Comparison of ENCODE assay signal across 11 cellular contexts in the genomic region with DNA sequence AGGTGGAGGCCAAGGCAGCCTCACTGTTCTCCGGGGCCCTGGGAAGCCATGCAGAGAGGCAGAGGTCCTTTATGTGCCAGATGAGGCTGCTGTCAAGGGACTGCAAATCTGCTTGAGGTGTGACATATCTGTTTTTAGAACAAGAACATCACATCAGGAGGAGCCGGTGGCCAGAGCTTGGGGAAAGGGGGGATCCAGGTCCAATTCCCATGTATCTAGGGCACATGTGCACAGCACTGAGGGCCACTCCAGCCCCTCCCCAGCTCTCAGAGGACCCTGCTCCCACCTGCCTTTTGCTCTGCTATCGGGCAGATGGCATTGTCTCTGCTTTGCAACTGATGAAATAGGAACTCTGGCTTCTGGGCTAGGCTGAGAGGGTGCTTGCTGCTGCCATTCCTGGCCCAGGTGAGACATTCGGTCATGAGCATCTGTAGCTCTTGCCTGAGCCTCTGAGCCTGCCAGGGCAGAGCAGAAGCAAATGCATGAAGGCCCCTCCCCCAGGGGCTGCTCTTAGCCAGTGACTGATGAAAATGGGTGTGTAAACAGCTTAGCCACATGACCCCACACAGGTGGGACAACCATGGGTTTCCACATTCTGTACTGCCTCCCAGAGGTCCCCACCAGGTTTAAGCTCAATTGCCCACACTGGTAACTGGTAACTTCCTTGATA. TPM values are rescaled to one million over a fixed set of nuclear protein-coding genes. Genes with fewer than 3 reads are reported as not detected.
DNase-seq lines count a peak whose midpoint lies in the region; ATAC-seq and TF ChIP-seq lines count a peak whose summit lies in the region.
"Not testable (repeated sequence)": the region's sequence is repeated elsewhere in the genome, so short reads cannot be mapped to it uniquely, and the experiment has no call there.
"Had no signal": no experiment of that assay in that cellular context is flagged by ENCODE, and none has a peak within 500 bp of the region (broad histone marks: within the 10 kb centered on the region; RNA-seq: fewer than 3 reads in every experiment).

No MANE protein-coding gene starts in this region.

- H3K4me2 ChIP-seq in DND-41 (ENCODE audit: insufficient read depth, low read length); OCI-LY1 (ENCODE audit: low read length): not testable (repeated sequence)

- not testable (repeated sequence) for H3K27ac ChIP-seq in DND-41 (ENCODE audit: low read length); right lobe of liver
- peak overlapping the region; percentile 64 for H3K27ac ChIP-seq in OCI-LY1 (ENCODE audit: low read depth, low read length, poor library complexity, severe bottlenecking)

- not testable (repeated sequence) for H3K36me3 Mint-ChIP-seq in activated CD8-positive, alpha-beta T cell treated with anti-CD3 and anti-CD28 coated beads for 36 hours (ENCODE audit: low read depth); type B pancreatic cell

- H3K4me1 Mint-ChIP-seq in activated CD8-positive, alpha-beta T cell treated with anti-CD3 and anti-CD28 coated beads for 36 hours (ENCODE audit: low read depth); type B pancreatic cell (ENCODE audit: unreplicated experiment): not testable (repeated sequence)

- H3K27me3 Mint-ChIP-seq in activated CD8-positive, alpha-beta T cell treated with anti-CD3 and anti-CD28 coated beads for 36 hours; type B pancreatic cell: not testable (repeated sequence)

- POLR2A ChIA-PET in activated CD8-positive, alpha-beta T cell treated with anti-CD3 and anti-CD28 coated beads for 36 hours (lab: Charles Lee), result not testable (repeated sequence)

- not testable (repeated sequence) for H3F3A ChIP-seq in OCI-LY1 (ENCODE audit: insufficient read depth, low read length)

- not testable (repeated sequence) for H4K20me1 ChIP-seq in DND-41 (ENCODE audit: insufficient read depth, low read length); OCI-LY1 (ENCODE audit: insufficient read depth, low read length)

- intact Hi-C loops in activated CD8-positive, alpha-beta T cell treated with anti-CD3 and anti-CD28 coated beads for 36 hours (cut with micrococcal nuclease); left cardiac atrium (cut with DNase I); right lobe of liver (cut with DNase I); sciatic nerve (cut with DNase I): not testable (repeated sequence)

- 80% methylated on average over 1 of the region's 4 CpGs for WGBS in right lobe of liver (ENCODE audit: insufficient coverage, low coverage, low lambda C conversion rate, missing lambda C conversion rate)

- not testable (repeated sequence) for H3K36me3 ChIP-seq in DND-41 (ENCODE audit: insufficient read depth, low read length); OCI-LY1 (ENCODE audit: insufficient read depth, low read length); right lobe of liver

- not testable (repeated sequence) for H3K27ac Mint-ChIP-seq in activated CD8-positive, alpha-beta T cell treated with anti-CD3 and anti-CD28 coated beads for 36 hours; type B pancreatic cell

- H3K79me2 ChIP-seq in DND-41 (ENCODE audit: insufficient read depth, low read length); OCI-LY1 (ENCODE audit: insufficient read depth, low read length): not testable (repeated sequence)

- H3K9me3 Mint-ChIP-seq in activated CD8-positive, alpha-beta T cell treated with anti-CD3 and anti-CD28 coated beads for 36 hours; type B pancreatic cell: not testable (repeated sequence)

- H3K9me3 ChIP-seq in DND-41 (ENCODE audit: insufficient read depth, low read length, severe bottlenecking); OCI-LY1 (ENCODE audit: low read length); right lobe of liver: not testable (repeated sequence)

- H3K9ac ChIP-seq in DND-41 (ENCODE audit: low read depth, low read length); OCI-LY1 (ENCODE audit: low read length): not testable (repeated sequence)

- CTCF ChIA-PET in activated CD8-positive, alpha-beta T cell treated with anti-CD3 and anti-CD28 coated beads for 36 hours (lab: Charles Lee), result not testable (repeated sequence)

- TF ChIP-seq CTCF in DND-41 (IDR thresholded peaks at IDR 0.05; ENCODE audit: borderline replicate concordance, extremely low read depth, low read length, poor library complexity, severe bottlenecking); OCI-LY1 (IDR thresholded peaks at IDR 0.05; ENCODE audit: low read length); activated CD8-positive, alpha-beta T cell treated with anti-CD3 and anti-CD28 coated beads for 36 hours (IDR thresholded peaks at IDR 0.05); right lobe of liver (IDR thresholded peaks at IDR 0.05); type B pancreatic cell (conservative IDR thresholded peaks at IDR 0.05): not testable (repeated sequence)

- not testable (repeated sequence) for DNase-seq in DND-41; activated CD8-positive, alpha-beta T cell treated with anti-CD3 and anti-CD28 coated beads for 36 hours; left cardiac atrium
- DNase-seq in right lobe of liver, result peak in 1 of 3 donors; percentile 23
- DNase-seq in sciatic nerve (ENCODE audit: low spot score), result peak; percentile 48
- DNase-seq in type B pancreatic cell (ENCODE audit: extremely low spot score, unreplicated experiment), result peak; percentile 43

- not testable (repeated sequence) for H3K4me3 Mint-ChIP-seq in activated CD8-positive, alpha-beta T cell treated with anti-CD3 and anti-CD28 coated beads for 36 hours; type B pancreatic cell

- ATAC-seq in DND-41 (ENCODE audit: insufficient read depth, low read depth) (peak; percentile 52; the same call in 2 of the 3 replicates), GM21723 (IDR thresholded peaks at IDR 0.05; ENCODE audit: unreplicated experiment) (peak; percentile 20), left cardiac atrium (peak; percentile 26 to 28), right lobe of liver (peak; percentile 12 to 18 (median 16))
- ATAC-seq in activated CD8-positive, alpha-beta T cell treated with anti-CD3 and anti-CD28 coated beads for 36 hours, result peak; percentile 21
- not testable (repeated sequence) for ATAC-seq in sciatic nerve

- not testable (repeated sequence) for H3K9me2 ChIP-seq in OCI-LY1 (ENCODE audit: low read depth, low read length)

- not testable (repeated sequence) for H3K4me1 ChIP-seq in DND-41 (ENCODE audit: insufficient read depth, low read length); OCI-LY1 (ENCODE audit: insufficient read depth, low read length, severe bottlenecking); right lobe of liver

- H3K4me3 ChIP-seq in DND-41 (ENCODE audit: low read depth in 1 of 2, low read length in 2 of 2); OCI-LY1 (ENCODE audit: low read depth, low read length, poor library complexity, severe bottlenecking); right lobe of liver: not testable (repeated sequence)

- not testable (repeated sequence) for TF ChIP-seq POLR2A in right lobe of liver (IDR thresholded peaks at IDR 0.05)

- H3K27me3 ChIP-seq in DND-41 (ENCODE audit: insufficient read depth, low read length, poor library complexity); OCI-LY1 (ENCODE audit: insufficient read depth, low read length); right lobe of liver: not testable (repeated sequence)

- H2AFZ ChIP-seq in DND-41 (ENCODE audit: low read depth, low read length); OCI-LY1 (ENCODE audit: low read length): not testable (repeated sequence)

RNA-seq across cellular contexts. Expression of a gene that starts 37.1 kb away (rescaled TPM):
- not detected for total RNA-seq in activated CD8-positive, alpha-beta T cell treated with anti-CD3 and anti-CD28 coated beads for 36 hours
- total RNA-seq in left cardiac atrium (not detected), right lobe of liver (not detected), sciatic nerve (not detected), type B pancreatic cell (ENCODE audit: low replicate concordance) (not detected in 2 replicates)
- total RNA-seq: CD4-positive, CD25-positive, alpha-beta regulatory T cell; H4; LHCN-M2 had no signal
